Comparison of ENCODE assay signal across 8 cellular contexts in the genomic region with DNA sequence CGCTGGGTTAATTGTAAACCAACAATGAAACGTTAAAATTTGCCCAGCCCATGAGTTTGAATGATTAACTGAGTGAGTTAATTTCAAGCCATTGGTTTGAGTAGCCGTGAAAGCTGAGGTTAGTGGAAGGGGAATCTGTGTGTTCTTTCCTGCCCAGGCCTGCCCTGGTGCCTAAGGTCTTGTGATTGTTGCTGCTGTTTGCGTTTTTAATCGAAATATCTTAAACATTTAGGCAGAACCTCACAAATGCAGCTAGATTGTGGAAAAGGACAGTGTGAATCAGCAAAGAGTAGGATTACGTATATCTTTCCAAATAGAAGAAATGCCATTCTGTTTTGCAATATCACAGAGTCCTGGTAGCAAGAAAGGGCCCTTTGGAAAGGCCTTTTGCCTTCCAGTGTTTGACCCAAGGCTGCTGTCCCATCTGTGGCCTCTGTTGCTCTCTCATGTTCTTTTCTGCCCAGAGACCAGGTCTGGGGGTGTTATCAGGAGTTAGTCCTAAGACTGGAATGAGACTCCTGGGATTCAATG.
DNase-seq lines count a peak whose midpoint lies in the region; ATAC-seq, FAIRE-seq and TF ChIP-seq lines count a peak whose summit lies in the region.

No MANE protein-coding gene starts in this region.

- H3K4me2 ChIP-seq in SK-N-SH = no peak overlapping the region

- H3K4me3 Mint-ChIP-seq in natural killer cell treated with Interleukin-12 subunit alpha and Interleukin-12 subunit beta and Interleukin-15 and Interleukin-18, amount 100 ng/mL, for 72 hours = no peak overlapping the region

- POLR2A ChIA-PET in SK-N-SH (lab: Yijun Ruan, JAX) = interaction anchor here (0.6 to 1.1 kb wide), 2 partner anchors 51 to 241 kb away, joined by 3 to 4 read pairs; no protein-coding TSS in a partner anchor

- H3K4me1 ChIP-seq in SK-N-SH (ENCODE audit: control insufficient read depth in 1 of 2, insufficient read depth in 2 of 2, low read depth in 1 of 2, low read length in 1 of 2) = peaks cover 0 to 45% of the 10 kb centered on the region in 2 experiments; a peak in 3 of 4 replicates

- peaks cover 0 to 12% of the 10 kb centered on the region in 2 experiments for H3K36me3 ChIP-seq in SK-N-SH (replicated peaks in 1 of 2; ENCODE audit: control insufficient read depth in 1 of 2, insufficient read depth in 2 of 2, low read length in 1 of 2)

- H3K27ac Mint-ChIP-seq in natural killer cell treated with Interleukin-12 subunit alpha and Interleukin-12 subunit beta and Interleukin-15 and Interleukin-18, amount 100 ng/mL, for 72 hours = no peak overlapping the region

- 69% methylated on average over 6 of the region's 6 CpGs for WGBS in SK-N-SH (ENCODE audit: low lambda C conversion rate)

- peak; percentile 87 for FAIRE-seq in H54 (lab: Jason Lieb, UNC)
- no peak for FAIRE-seq in D721Med (lab: Jason Lieb, UNC)

- CTCF ChIA-PET in SK-N-SH (lab: Yijun Ruan, JAX) = interaction anchor here (1.1 to 2.2 kb wide), 4 partner anchors 20 to 127 kb away, joined by 3 to 7 read pairs (median 4); no protein-coding TSS in a partner anchor

- TF ChIP-seq EP300 in SK-N-SH (IDR thresholded peaks at IDR 0.05; ENCODE audit: borderline replicate concordance in 1 of 2, low read depth in 1 of 2, low read length in 1 of 2) = no peak

- H3K9me3 ChIP-seq in SK-N-SH = peaks cover 4% of the 10 kb centered on the region; the same call in 1 of the 2 replicates

- no peaks in the 10 kb centered on the region for H3K9me2 ChIP-seq in SK-N-SH

- no peak for ATAC-seq in natural killer cell treated with Interleukin-12 subunit alpha and Interleukin-12 subunit beta and Interleukin-15 and Interleukin-18, amount 100 ng/mL, for 72 hours

- in situ Hi-C loops in G401 (cut with HindIII; ENCODE audit: low sequenced_read_pairs) = no loop called here

- H3K9me3 Mint-ChIP-seq in natural killer cell treated with Interleukin-12 subunit alpha and Interleukin-12 subunit beta and Interleukin-15 and Interleukin-18, amount 100 ng/mL, for 72 hours = no peaks in the 10 kb centered on the region

- no peaks in the 10 kb centered on the region for H3K79me2 ChIP-seq in SK-N-SH (ENCODE audit: insufficient read depth)

- H2AFZ ChIP-seq in SK-N-SH (ENCODE audit: low read depth) = no peak overlapping the region

- H3K9ac ChIP-seq in SK-N-SH = no peak overlapping the region

- no peak overlapping the region for H3K4me3 ChIP-seq in SK-N-SH (ENCODE audit: low read depth in 2 of 2, low read length in 1 of 2)

- H4K20me1 ChIP-seq in SK-N-SH (ENCODE audit: insufficient read depth) = no peaks in the 10 kb centered on the region

- H3K27me3 ChIP-seq in SK-N-SH (ENCODE audit: insufficient read depth) = no peaks in the 10 kb centered on the region

- no peak for TF ChIP-seq POLR2A in H54 (IDR thresholded peaks at IDR 0.05; ENCODE audit: low read depth, low read length)

- peaks cover 12 to 23% of the 10 kb centered on the region in 2 donors for H3K4me1 Mint-ChIP-seq in natural killer cell treated with Interleukin-12 subunit alpha and Interleukin-12 subunit beta and Interleukin-15 and Interleukin-18, amount 100 ng/mL, for 72 hours (ENCODE audit: low read depth in 2 of 2)

- H3K27ac ChIP-seq in SK-N-SH (ENCODE audit: low read depth in 2 of 2, low read length in 1 of 2) = peak overlapping the region; percentile 8 to 88; a peak in 3 of 4 replicates

- no peaks in the 10 kb centered on the region for H3K36me3 Mint-ChIP-seq in natural killer cell treated with Interleukin-12 subunit alpha and Interleukin-12 subunit beta and Interleukin-15 and Interleukin-18, amount 100 ng/mL, for 72 hours

- TF ChIP-seq CTCF in SK-N-SH (IDR thresholded peaks at IDR 0.05) = no peak
- TF ChIP-seq CTCF in D721Med (IDR thresholded peaks at IDR 0.05; ENCODE audit: insufficient read depth, missing control alignments) = no peak

- DNase-seq in AML-193 (lab: John Stamatoyannopoulos, UW) = peak; percentile 43 to 65
- peak; percentile 48 for DNase-seq in H54 (ENCODE audit: insufficient read length, low spot score)
- peak; percentile 31 for DNase-seq in SK-N-SH
- DNase-seq in left kidney (ENCODE audit: low read depth, low spot score) = peak; percentile 63
- DNase-seq in COLO829 (ENCODE audit: low spot score) = no peak
- no peak for DNase-seq in G401 (ENCODE audit: low spot score)
- no peak for DNase-seq in natural killer cell treated with Interleukin-12 subunit alpha and Interleukin-12 subunit beta and Interleukin-15 and Interleukin-18, amount 100 ng/mL, for 72 hours (ENCODE audit: low spot score)
- DNase-seq in D721Med (ENCODE audit: insufficient read length, low spot score) = no peak

- H3F3A ChIP-seq in SK-N-SH (replicated peaks; ENCODE audit: insufficient read depth) = peaks cover 3% of the 10 kb centered on the region

- no peak for TF ChIP-seq RAD21 in SK-N-SH (IDR thresholded peaks at IDR 0.05; ENCODE audit: low read length)

- H3K27me3 Mint-ChIP-seq in natural killer cell treated with Interleukin-12 subunit alpha and Interleukin-12 subunit beta and Interleukin-15 and Interleukin-18, amount 100 ng/mL, for 72 hours = no peaks in the 10 kb centered on the region

TF ChIP-seq in SK-N-SH, 30 proteins besides CTCF, POLR2A, EP300 and RAD21:
- peak; percentile 18; the same call in 1 of the 2 replicates for TF ChIP-seq TCF12 (IDR thresholded peaks at IDR 0.05)
- TF ChIP-seq, protein P1, sequence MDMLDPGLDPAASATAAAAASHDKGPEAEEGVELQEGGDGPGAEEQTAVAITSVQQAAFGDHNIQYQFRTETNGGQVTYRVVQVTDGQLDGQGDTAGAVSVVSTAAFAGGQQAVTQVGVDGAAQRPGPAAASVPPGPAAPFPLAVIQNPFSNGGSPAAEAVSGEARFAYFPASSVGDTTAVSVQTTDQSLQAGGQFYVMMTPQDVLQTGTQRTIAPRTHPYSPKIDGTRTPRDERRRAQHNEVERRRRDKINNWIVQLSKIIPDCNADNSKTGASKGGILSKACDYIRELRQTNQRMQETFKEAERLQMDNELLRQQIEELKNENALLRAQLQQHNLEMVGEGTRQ (IDR thresholded peaks at IDR 0.05; ENCODE audit: borderline replicate concordance, low read depth, low read length) = no peak
- TF ChIP-seq, protein P2, sequence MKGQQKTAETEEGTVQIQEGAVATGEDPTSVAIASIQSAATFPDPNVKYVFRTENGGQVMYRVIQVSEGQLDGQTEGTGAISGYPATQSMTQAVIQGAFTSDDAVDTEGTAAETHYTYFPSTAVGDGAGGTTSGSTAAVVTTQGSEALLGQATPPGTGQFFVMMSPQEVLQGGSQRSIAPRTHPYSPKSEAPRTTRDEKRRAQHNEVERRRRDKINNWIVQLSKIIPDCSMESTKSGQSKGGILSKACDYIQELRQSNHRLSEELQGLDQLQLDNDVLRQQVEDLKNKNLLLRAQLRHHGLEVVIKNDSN (IDR thresholded peaks at IDR 0.05; ENCODE audit: borderline replicate concordance, low read depth) = no peak
- TF ChIP-seq SIN3A (IDR thresholded peaks at IDR 0.05; ENCODE audit: borderline replicate concordance, low read depth, low read length) = no peak
- TF ChIP-seq EZH2phosphoT487 (IDR thresholded peaks at IDR 0.05; ENCODE audit: borderline replicate concordance, low read depth) = no peak

Comparison
In these comparisons a context has a peak if more than half of its experiments do, and no peak if none do; other contexts are left out.
1. DNase-seq: peak in AML-193 (2 of 2), H54 (single experiment), SK-N-SH (single experiment) and left kidney (single experiment); none in COLO829 (single experiment), G401 (single experiment), natural killer cell treated with Interleukin-12 subunit alpha and Interleukin-12 subunit beta and Interleukin-15 and Interleukin-18, amount 100 ng/mL, for 72 hours (single experiment) and D721Med (single experiment).